ENCODE assay signal across 2 cellular contexts in the genomic region with DNA sequence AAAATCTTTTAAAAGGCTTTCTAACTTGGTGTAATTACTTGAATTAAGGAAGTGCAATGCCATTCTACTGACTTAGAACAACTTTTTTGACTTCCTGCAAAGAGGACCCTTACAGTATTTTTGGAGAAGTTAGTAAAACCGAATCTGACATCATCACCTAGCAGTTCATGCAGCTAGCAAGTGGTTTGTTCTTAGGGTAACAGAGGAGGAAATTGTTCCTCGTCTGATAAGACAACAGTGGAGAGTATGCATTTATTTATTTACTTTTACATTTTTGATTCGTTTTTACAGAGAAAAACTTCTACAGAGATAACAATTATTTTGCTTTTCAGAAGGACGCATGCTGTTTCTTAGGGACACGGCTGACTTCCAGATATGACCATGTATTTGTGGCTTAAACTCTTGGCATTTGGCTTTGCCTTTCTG.
A peak's percentile ranks its signal among the peaks of the same experiment; 100 is the strongest.
TF ChIP-seq lines count a peak whose summit lies in the region.

A gene with protein sequence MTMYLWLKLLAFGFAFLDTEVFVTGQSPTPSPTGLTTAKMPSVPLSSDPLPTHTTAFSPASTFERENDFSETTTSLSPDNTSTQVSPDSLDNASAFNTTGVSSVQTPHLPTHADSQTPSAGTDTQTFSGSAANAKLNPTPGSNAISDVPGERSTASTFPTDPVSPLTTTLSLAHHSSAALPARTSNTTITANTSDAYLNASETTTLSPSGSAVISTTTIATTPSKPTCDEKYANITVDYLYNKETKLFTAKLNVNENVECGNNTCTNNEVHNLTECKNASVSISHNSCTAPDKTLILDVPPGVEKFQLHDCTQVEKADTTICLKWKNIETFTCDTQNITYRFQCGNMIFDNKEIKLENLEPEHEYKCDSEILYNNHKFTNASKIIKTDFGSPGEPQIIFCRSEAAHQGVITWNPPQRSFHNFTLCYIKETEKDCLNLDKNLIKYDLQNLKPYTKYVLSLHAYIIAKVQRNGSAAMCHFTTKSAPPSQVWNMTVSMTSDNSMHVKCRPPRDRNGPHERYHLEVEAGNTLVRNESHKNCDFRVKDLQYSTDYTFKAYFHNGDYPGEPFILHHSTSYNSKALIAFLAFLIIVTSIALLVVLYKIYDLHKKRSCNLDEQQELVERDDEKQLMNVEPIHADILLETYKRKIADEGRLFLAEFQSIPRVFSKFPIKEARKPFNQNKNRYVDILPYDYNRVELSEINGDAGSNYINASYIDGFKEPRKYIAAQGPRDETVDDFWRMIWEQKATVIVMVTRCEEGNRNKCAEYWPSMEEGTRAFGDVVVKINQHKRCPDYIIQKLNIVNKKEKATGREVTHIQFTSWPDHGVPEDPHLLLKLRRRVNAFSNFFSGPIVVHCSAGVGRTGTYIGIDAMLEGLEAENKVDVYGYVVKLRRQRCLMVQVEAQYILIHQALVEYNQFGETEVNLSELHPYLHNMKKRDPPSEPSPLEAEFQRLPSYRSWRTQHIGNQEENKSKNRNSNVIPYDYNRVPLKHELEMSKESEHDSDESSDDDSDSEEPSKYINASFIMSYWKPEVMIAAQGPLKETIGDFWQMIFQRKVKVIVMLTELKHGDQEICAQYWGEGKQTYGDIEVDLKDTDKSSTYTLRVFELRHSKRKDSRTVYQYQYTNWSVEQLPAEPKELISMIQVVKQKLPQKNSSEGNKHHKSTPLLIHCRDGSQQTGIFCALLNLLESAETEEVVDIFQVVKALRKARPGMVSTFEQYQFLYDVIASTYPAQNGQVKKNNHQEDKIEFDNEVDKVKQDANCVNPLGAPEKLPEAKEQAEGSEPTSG (N-terminal part only) (plus strand): TSS at position 147 of the 426 bp plus-strand sequence. CDS start 229 bp downstream, at position 376.

TF ChIP-seq in IMR-90, 13 proteins besides CTCF, POLR2A, EP300 and RAD21:
- no peak for TF ChIP-seq MAZ (IDR thresholded peaks at IDR 0.05; ENCODE audit: borderline replicate concordance, low read depth, low read length)
- TF ChIP-seq RCOR1 (IDR thresholded peaks at IDR 0.05; ENCODE audit: insufficient replicate concordance, low read length) = no peak
- TF ChIP-seq NFE2L2 (IDR thresholded peaks at IDR 0.05; ENCODE audit: low read depth, low read length) = no peak
- TF ChIP-seq BHLHE40 (IDR thresholded peaks at IDR 0.05; ENCODE audit: low read depth, low read length) = no peak
- TF ChIP-seq, protein P1, sequence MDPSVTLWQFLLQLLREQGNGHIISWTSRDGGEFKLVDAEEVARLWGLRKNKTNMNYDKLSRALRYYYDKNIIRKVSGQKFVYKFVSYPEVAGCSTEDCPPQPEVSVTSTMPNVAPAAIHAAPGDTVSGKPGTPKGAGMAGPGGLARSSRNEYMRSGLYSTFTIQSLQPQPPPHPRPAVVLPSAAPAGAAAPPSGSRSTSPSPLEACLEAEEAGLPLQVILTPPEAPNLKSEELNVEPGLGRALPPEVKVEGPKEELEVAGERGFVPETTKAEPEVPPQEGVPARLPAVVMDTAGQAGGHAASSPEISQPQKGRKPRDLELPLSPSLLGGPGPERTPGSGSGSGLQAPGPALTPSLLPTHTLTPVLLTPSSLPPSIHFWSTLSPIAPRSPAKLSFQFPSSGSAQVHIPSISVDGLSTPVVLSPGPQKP (IDR thresholded peaks at IDR 0.05; ENCODE audit: borderline replicate concordance, low read depth, low read length) = no peak
- no peak for TF ChIP-seq CEBPB (IDR thresholded peaks at IDR 0.05; ENCODE audit: low read depth, low read length)
- TF ChIP-seq, protein P2, sequence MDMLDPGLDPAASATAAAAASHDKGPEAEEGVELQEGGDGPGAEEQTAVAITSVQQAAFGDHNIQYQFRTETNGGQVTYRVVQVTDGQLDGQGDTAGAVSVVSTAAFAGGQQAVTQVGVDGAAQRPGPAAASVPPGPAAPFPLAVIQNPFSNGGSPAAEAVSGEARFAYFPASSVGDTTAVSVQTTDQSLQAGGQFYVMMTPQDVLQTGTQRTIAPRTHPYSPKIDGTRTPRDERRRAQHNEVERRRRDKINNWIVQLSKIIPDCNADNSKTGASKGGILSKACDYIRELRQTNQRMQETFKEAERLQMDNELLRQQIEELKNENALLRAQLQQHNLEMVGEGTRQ (IDR thresholded peaks at IDR 0.05; ENCODE audit: low read depth, low read length) = no peak
- no peak for TF ChIP-seq MAFK (IDR thresholded peaks at IDR 0.05; ENCODE audit: low read depth, low read length)
- no peak for TF ChIP-seq RFX5 (IDR thresholded peaks at IDR 0.05; ENCODE audit: low read depth, low read length)
- TF ChIP-seq CHD1 (IDR thresholded peaks at IDR 0.05; ENCODE audit: low read depth, low read length) = no peak
- no peak for TF ChIP-seq MXI1 (IDR thresholded peaks at IDR 0.05; ENCODE audit: borderline replicate concordance, low read depth, low read length)
- TF ChIP-seq SMC3 (IDR thresholded peaks at IDR 0.05; ENCODE audit: low read depth, low read length) = no peak
- no peak for TF ChIP-seq FOS (IDR thresholded peaks at IDR 0.05; ENCODE audit: low read depth, low read length)

TF ChIP-seq in K562, 482 proteins besides CTCF, POLR2A, EP300 and RAD21 (continues in another document):
- TF ChIP-seq JUND (IDR thresholded peaks at IDR 0.05; ENCODE audit: borderline replicate concordance, low read depth, low read length) = peak; percentile 56
- TF ChIP-seq JUND (tag; IDR thresholded peaks at IDR 0.05; ENCODE audit: borderline replicate concordance, low read depth, low read length) = no peak
- TF ChIP-seq, protein P3, sequence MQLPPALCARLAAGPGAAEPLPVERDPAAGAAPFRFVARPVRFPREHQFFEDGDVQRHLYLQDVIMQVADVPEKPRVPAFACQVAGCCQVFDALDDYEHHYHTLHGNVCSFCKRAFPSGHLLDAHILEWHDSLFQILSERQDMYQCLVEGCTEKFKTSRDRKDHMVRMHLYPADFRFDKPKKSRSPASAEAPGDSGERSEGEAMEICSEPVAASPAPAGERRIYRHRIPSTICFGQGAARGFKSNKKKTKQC (CRISPR knock-in tag; IDR thresholded peaks at IDR 0.05) = no peak
- TF ChIP-seq, protein P4, sequence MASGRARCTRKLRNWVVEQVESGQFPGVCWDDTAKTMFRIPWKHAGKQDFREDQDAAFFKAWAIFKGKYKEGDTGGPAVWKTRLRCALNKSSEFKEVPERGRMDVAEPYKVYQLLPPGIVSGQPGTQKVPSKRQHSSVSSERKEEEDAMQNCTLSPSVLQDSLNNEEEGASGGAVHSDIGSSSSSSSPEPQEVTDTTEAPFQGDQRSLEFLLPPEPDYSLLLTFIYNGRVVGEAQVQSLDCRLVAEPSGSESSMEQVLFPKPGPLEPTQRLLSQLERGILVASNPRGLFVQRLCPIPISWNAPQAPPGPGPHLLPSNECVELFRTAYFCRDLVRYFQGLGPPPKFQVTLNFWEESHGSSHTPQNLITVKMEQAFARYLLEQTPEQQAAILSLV (tag; IDR thresholded peaks at IDR 0.05) = no peak
- TF ChIP-seq, protein P5, sequence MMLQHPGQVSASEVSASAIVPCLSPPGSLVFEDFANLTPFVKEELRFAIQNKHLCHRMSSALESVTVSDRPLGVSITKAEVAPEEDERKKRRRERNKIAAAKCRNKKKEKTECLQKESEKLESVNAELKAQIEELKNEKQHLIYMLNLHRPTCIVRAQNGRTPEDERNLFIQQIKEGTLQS (IDR thresholded peaks at IDR 0.05) = peak; percentile 74
- TF ChIP-seq, protein P5 (CRISPR knock-in tag; conservative IDR thresholded peaks at IDR 0.05) = no peak
- TF ChIP-seq MAZ (CRISPR knock-in tag; conservative IDR thresholded peaks at IDR 0.05 in 1 of 2, IDR thresholded peaks at IDR 0.05 in 1 of 2) = 0 out of 4 replicates have a peak, but pooled peaks of 1 of the 2 experiments have one; percentile 55
- TF ChIP-seq, protein P6, sequence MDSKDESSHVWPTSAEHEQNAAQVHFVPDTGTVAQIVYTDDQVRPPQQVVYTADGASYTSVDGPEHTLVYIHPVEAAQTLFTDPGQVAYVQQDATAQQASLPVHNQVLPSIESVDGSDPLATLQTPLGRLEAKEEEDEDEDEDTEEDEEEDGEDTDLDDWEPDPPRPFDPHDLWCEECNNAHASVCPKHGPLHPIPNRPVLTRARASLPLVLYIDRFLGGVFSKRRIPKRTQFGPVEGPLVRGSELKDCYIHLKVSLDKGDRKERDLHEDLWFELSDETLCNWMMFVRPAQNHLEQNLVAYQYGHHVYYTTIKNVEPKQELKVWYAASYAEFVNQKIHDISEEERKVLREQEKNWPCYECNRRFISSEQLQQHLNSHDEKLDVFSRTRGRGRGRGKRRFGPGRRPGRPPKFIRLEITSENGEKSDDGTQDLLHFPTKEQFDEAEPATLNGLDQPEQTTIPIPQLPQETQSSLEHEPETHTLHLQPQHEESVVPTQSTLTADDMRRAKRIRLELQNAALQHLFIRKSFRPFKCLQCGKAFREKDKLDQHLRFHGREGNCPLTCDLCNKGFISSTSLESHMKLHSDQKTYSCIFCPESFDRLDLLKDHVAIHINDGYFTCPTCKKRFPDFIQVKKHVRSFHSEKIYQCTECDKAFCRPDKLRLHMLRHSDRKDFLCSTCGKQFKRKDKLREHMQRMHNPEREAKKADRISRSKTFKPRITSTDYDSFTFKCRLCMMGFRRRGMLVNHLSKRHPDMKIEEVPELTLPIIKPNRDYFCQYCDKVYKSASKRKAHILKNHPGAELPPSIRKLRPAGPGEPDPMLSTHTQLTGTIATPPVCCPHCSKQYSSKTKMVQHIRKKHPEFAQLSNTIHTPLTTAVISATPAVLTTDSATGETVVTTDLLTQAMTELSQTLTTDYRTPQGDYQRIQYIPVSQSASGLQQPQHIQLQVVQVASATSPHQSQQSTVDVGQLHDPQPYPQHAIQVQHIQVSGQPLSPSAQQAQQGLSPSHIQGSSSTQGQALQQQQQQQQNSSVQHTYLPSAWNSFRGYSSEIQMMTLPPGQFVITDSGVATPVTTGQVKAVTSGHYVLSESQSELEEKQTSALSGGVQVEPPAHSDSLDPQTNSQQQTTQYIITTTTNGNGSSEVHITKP (IDR thresholded peaks at IDR 0.05; ENCODE audit: partially characterized antibody) = peak; percentile 13
- TF ChIP-seq, protein P7, sequence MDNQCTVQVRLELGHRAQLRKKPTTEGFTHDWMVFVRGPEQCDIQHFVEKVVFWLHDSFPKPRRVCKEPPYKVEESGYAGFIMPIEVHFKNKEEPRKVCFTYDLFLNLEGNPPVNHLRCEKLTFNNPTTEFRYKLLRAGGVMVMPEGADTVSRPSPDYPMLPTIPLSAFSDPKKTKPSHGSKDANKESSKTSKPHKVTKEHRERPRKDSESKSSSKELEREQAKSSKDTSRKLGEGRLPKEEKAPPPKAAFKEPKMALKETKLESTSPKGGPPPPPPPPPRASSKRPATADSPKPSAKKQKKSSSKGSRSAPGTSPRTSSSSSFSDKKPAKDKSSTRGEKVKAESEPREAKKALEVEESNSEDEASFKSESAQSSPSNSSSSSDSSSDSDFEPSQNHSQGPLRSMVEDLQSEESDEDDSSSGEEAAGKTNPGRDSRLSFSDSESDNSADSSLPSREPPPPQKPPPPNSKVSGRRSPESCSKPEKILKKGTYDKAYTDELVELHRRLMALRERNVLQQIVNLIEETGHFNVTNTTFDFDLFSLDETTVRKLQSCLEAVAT (IDR thresholded peaks at IDR 0.05) = peak; percentile 32 to 49; a peak in 2 of 4 replicates
- peak; percentile 43; the same call in 1 of the 2 replicates for TF ChIP-seq ATF7 (IDR thresholded peaks at IDR 0.05)
- TF ChIP-seq, protein P8, sequence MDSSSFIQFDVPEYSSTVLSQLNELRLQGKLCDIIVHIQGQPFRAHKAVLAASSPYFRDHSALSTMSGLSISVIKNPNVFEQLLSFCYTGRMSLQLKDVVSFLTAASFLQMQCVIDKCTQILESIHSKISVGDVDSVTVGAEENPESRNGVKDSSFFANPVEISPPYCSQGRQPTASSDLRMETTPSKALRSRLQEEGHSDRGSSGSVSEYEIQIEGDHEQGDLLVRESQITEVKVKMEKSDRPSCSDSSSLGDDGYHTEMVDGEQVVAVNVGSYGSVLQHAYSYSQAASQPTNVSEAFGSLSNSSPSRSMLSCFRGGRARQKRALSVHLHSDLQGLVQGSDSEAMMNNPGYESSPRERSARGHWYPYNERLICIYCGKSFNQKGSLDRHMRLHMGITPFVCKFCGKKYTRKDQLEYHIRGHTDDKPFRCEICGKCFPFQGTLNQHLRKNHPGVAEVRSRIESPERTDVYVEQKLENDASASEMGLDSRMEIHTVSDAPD (CRISPR knock-in tag; IDR thresholded peaks at IDR 0.05) = no peak
- TF ChIP-seq, protein P9, sequence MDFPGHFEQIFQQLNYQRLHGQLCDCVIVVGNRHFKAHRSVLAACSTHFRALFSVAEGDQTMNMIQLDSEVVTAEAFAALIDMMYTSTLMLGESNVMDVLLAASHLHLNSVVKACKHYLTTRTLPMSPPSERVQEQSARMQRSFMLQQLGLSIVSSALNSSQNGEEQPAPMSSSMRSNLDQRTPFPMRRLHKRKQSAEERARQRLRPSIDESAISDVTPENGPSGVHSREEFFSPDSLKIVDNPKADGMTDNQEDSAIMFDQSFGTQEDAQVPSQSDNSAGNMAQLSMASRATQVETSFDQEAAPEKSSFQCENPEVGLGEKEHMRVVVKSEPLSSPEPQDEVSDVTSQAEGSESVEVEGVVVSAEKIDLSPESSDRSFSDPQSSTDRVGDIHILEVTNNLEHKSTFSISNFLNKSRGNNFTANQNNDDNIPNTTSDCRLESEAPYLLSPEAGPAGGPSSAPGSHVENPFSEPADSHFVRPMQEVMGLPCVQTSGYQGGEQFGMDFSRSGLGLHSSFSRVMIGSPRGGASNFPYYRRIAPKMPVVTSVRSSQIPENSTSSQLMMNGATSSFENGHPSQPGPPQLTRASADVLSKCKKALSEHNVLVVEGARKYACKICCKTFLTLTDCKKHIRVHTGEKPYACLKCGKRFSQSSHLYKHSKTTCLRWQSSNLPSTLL (IDR thresholded peaks at IDR 0.05) = no peak
- TF ChIP-seq POLR2H (tag; IDR thresholded peaks at IDR 0.05; ENCODE audit: low read depth) = no peak
- peak; percentile 6 for TF ChIP-seq TAF1 (IDR thresholded peaks at IDR 0.05; ENCODE audit: control insufficient read depth, extremely low read depth, insufficient read depth, low read length, severe bottlenecking)
- peak; percentile 6; the same call in 1 of the 2 replicates for TF ChIP-seq ZNF75A (CRISPR knock-in tag; IDR thresholded peaks at IDR 0.05)
- no peak for TF ChIP-seq ATF1 (CRISPR knock-in tag; IDR thresholded peaks at IDR 0.05)
- TF ChIP-seq ATF1 (tag; IDR thresholded peaks at IDR 0.05) = 0 out of 2 replicates have a peak, but pooled peaks have one; percentile 19
- TF ChIP-seq MTA1 (IDR thresholded peaks at IDR 0.05; ENCODE audit: borderline replicate concordance) = no peak
- no peak for TF ChIP-seq ELF4 (CRISPR knock-in tag; IDR thresholded peaks at IDR 0.05)
- TF ChIP-seq, protein P10, sequence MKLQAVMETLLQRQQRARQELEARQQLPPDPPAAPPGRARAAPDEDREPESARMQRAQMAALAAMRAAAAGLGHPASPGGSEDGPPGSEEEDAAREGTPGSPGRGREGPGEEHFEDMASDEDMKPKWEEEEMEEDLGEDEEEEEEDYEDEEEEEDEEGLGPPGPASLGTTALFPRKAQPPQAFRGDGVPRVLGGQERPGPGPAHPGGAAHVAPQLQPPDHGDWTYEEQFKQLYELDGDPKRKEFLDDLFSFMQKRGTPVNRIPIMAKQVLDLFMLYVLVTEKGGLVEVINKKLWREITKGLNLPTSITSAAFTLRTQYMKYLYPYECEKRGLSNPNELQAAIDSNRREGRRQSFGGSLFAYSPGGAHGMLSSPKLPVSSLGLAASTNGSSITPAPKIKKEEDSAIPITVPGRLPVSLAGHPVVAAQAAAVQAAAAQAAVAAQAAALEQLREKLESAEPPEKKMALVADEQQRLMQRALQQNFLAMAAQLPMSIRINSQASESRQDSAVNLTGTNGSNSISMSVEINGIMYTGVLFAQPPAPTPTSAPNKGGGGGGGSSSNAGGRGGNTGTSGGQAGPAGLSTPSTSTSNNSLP (IDR thresholded peaks at IDR 0.05; ENCODE audit: borderline replicate concordance, low read depth, low read length) = no peak
- peak; percentile 28 for TF ChIP-seq TBP (optimal IDR thresholded peaks at IDR 0.05; ENCODE audit: low read depth, low read length)
- TF ChIP-seq ZNF717 (CRISPR knock-in tag; IDR thresholded peaks at IDR 0.05) = no peak
